Comparison of ENCODE assay signal across 1 cellular context in the genomic region with DNA sequence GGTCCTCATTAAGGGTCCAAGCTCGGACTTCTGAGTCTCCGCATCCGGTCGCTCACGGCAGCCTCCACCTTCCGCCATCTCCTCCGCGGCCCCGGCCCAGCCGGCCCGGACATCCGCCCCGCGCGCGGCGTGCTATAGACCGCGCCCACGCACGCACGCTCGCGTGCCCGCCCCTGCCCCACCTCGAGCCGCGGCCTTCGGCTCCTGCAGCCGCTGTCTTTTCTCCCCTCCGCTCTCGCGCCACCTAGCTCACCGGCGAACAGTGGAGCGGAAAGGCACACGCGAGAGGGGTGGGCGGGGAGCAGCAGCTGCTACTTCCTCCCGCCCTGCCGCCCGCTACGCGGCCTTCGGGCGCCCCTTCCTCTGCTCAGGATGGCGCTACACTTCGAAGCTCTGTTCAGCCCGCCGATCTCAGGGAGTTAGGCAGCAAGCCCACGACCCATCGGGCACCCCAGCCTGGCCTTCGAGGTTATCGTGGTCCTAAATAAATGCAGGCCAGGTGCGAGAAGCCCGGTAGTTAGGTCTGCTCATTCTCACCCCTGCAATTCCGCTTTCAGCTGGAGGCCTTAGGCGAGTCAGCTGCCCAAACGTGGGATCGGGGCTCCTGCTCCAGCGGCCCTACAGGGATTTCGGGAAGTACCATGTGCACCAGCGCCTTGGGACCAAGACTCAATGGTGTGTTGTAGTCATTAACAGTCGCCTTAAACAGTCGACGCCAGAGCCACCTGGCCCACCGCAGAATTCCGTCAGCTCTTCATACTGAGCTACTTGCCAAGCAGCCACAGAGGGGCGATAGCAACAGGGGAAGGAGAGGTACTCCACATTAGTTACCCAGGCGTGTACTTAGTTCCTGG.
TF ChIP-seq lines count a peak whose summit lies in the region.

A gene with protein sequence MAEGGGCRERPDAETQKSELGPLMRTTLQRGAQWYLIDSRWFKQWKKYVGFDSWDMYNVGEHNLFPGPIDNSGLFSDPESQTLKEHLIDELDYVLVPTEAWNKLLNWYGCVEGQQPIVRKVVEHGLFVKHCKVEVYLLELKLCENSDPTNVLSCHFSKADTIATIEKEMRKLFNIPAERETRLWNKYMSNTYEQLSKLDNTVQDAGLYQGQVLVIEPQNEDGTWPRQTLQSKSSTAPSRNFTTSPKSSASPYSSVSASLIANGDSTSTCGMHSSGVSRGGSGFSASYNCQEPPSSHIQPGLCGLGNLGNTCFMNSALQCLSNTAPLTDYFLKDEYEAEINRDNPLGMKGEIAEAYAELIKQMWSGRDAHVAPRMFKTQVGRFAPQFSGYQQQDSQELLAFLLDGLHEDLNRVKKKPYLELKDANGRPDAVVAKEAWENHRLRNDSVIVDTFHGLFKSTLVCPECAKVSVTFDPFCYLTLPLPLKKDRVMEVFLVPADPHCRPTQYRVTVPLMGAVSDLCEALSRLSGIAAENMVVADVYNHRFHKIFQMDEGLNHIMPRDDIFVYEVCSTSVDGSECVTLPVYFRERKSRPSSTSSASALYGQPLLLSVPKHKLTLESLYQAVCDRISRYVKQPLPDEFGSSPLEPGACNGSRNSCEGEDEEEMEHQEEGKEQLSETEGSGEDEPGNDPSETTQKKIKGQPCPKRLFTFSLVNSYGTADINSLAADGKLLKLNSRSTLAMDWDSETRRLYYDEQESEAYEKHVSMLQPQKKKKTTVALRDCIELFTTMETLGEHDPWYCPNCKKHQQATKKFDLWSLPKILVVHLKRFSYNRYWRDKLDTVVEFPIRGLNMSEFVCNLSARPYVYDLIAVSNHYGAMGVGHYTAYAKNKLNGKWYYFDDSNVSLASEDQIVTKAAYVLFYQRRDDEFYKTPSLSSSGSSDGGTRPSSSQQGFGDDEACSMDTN (minus strand): TSS at position 107 of the 854 bp plus-strand sequence. CDS start 29 bp downstream, at position 78.

TF ChIP-seq in K562, 482 proteins besides CTCF, POLR2A, EP300 and RAD21 (continued from another document and continues in another):
- TF ChIP-seq, protein P1, sequence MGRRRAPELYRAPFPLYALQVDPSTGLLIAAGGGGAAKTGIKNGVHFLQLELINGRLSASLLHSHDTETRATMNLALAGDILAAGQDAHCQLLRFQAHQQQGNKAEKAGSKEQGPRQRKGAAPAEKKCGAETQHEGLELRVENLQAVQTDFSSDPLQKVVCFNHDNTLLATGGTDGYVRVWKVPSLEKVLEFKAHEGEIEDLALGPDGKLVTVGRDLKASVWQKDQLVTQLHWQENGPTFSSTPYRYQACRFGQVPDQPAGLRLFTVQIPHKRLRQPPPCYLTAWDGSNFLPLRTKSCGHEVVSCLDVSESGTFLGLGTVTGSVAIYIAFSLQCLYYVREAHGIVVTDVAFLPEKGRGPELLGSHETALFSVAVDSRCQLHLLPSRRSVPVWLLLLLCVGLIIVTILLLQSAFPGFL (CRISPR knock-in tag; IDR thresholded peaks at IDR 0.05) = no peak
- TF ChIP-seq NCOA1 (IDR thresholded peaks at IDR 0.05; ENCODE audit: low read depth) (0 out of 2 replicates have a peak, but pooled peaks have one; percentile 17), ZNF134 (CRISPR knock-in tag; conservative IDR thresholded peaks at IDR 0.05) (peak; percentile 48; the same call in 1 of the 2 replicates), RBFOX2 (IDR thresholded peaks at IDR 0.05; ENCODE audit: low read depth, low read length) (peak; percentile 97), SMC3 (conservative IDR thresholded peaks at IDR 0.05; ENCODE audit: insufficient read depth, low read depth, low read length) (0 out of 2 replicates have a peak, but pooled peaks have one; percentile 31), NR1H2 (CRISPR knock-in tag; IDR thresholded peaks at IDR 0.05) (0 out of 2 replicates have a peak, but pooled peaks have one; percentile 52), SETDB1 (IDR thresholded peaks at IDR 0.05; ENCODE audit: low read length) (no peak), FOXP1 (CRISPR knock-in tag; IDR thresholded peaks at IDR 0.05) (peak; percentile 29; the same call in 1 of the 2 replicates), PHF21A (IDR thresholded peaks at IDR 0.05; ENCODE audit: borderline replicate concordance, low read depth) (no peak), EHMT2 (IDR thresholded peaks at IDR 0.05) (no peak), ATF1 (CRISPR knock-in tag; IDR thresholded peaks at IDR 0.05) (no peak), ATF1 (tag; IDR thresholded peaks at IDR 0.05) (peak; percentile 80), FOS (IDR thresholded peaks at IDR 0.05; ENCODE audit: extremely low read depth, insufficient read length) (no peak), GATAD2A (IDR thresholded peaks at IDR 0.05) (peak; percentile 70; the same call in 1 of the 2 replicates), DMBX1 (CRISPR knock-in tag; IDR thresholded peaks at IDR 0.05; ENCODE audit: borderline replicate concordance) (peak; percentile 52; the same call in 1 of the 2 replicates), NEUROD1 (IDR thresholded peaks at IDR 0.05; ENCODE audit: borderline replicate concordance, low read depth, low read length, partially characterized antibody) (peak; percentile 27), ETV6 (IDR thresholded peaks at IDR 0.05; ENCODE audit: borderline replicate concordance in 1 of 2, low read depth in 2 of 2, low read length in 1 of 2) (no peak), ETV6 (CRISPR knock-in tag; IDR thresholded peaks at IDR 0.05; ENCODE audit: borderline replicate concordance) (0 out of 2 replicates have a peak, but pooled peaks have one; percentile 73), ZNF717 (CRISPR knock-in tag; IDR thresholded peaks at IDR 0.05) (no peak), NFE2L1 (tag; IDR thresholded peaks at IDR 0.05; ENCODE audit: borderline replicate concordance, low read depth) (no peak), ZNF140 (CRISPR knock-in tag; IDR thresholded peaks at IDR 0.05) (no peak), PHF8 (IDR thresholded peaks at IDR 0.05; ENCODE audit: borderline replicate concordance, low read length) (peak; percentile 80; the same call in 1 of the 2 replicates), ZNF695 (CRISPR knock-in tag; IDR thresholded peaks at IDR 0.05) (0 out of 2 replicates have a peak, but pooled peaks have one; percentile 60), ARID1B (IDR thresholded peaks at IDR 0.05) (peak; percentile 19; the same call in 1 of the 2 replicates), RFX5 (IDR thresholded peaks at IDR 0.05; ENCODE audit: low read depth, low read length) (no peak)
- TF ChIP-seq, protein P2, sequence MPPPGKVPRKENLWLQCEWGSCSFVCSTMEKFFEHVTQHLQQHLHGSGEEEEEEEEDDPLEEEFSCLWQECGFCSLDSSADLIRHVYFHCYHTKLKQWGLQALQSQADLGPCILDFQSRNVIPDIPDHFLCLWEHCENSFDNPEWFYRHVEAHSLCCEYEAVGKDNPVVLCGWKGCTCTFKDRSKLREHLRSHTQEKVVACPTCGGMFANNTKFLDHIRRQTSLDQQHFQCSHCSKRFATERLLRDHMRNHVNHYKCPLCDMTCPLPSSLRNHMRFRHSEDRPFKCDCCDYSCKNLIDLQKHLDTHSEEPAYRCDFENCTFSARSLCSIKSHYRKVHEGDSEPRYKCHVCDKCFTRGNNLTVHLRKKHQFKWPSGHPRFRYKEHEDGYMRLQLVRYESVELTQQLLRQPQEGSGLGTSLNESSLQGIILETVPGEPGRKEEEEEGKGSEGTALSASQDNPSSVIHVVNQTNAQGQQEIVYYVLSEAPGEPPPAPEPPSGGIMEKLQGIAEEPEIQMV (tag; conservative IDR thresholded peaks at IDR 0.05; ENCODE audit: low read depth) = no peak
- TF ChIP-seq, protein P3, sequence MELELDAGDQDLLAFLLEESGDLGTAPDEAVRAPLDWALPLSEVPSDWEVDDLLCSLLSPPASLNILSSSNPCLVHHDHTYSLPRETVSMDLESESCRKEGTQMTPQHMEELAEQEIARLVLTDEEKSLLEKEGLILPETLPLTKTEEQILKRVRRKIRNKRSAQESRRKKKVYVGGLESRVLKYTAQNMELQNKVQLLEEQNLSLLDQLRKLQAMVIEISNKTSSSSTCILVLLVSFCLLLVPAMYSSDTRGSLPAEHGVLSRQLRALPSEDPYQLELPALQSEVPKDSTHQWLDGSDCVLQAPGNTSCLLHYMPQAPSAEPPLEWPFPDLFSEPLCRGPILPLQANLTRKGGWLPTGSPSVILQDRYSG (tag; conservative IDR thresholded peaks at IDR 0.05; ENCODE audit: low read depth) = peak; percentile 55; the same call in 1 of the 2 replicates
- TF ChIP-seq, protein P4, sequence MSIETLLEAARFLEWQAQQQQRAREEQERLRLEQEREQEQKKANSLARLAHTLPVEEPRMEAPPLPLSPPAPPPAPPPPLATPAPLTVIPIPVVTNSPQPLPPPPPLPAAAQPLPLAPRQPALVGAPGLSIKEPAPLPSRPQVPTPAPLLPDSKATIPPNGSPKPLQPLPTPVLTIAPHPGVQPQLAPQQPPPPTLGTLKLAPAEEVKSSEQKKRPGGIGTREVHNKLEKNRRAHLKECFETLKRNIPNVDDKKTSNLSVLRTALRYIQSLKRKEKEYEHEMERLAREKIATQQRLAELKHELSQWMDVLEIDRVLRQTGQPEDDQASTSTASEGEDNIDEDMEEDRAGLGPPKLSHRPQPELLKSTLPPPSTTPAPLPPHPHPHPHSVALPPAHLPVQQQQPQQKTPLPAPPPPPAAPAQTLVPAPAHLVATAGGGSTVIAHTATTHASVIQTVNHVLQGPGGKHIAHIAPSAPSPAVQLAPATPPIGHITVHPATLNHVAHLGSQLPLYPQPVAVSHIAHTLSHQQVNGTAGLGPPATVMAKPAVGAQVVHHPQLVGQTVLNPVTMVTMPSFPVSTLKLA (conservative IDR thresholded peaks at IDR 0.05) = peak; percentile 74 to 90
- TF ChIP-seq, protein P5, sequence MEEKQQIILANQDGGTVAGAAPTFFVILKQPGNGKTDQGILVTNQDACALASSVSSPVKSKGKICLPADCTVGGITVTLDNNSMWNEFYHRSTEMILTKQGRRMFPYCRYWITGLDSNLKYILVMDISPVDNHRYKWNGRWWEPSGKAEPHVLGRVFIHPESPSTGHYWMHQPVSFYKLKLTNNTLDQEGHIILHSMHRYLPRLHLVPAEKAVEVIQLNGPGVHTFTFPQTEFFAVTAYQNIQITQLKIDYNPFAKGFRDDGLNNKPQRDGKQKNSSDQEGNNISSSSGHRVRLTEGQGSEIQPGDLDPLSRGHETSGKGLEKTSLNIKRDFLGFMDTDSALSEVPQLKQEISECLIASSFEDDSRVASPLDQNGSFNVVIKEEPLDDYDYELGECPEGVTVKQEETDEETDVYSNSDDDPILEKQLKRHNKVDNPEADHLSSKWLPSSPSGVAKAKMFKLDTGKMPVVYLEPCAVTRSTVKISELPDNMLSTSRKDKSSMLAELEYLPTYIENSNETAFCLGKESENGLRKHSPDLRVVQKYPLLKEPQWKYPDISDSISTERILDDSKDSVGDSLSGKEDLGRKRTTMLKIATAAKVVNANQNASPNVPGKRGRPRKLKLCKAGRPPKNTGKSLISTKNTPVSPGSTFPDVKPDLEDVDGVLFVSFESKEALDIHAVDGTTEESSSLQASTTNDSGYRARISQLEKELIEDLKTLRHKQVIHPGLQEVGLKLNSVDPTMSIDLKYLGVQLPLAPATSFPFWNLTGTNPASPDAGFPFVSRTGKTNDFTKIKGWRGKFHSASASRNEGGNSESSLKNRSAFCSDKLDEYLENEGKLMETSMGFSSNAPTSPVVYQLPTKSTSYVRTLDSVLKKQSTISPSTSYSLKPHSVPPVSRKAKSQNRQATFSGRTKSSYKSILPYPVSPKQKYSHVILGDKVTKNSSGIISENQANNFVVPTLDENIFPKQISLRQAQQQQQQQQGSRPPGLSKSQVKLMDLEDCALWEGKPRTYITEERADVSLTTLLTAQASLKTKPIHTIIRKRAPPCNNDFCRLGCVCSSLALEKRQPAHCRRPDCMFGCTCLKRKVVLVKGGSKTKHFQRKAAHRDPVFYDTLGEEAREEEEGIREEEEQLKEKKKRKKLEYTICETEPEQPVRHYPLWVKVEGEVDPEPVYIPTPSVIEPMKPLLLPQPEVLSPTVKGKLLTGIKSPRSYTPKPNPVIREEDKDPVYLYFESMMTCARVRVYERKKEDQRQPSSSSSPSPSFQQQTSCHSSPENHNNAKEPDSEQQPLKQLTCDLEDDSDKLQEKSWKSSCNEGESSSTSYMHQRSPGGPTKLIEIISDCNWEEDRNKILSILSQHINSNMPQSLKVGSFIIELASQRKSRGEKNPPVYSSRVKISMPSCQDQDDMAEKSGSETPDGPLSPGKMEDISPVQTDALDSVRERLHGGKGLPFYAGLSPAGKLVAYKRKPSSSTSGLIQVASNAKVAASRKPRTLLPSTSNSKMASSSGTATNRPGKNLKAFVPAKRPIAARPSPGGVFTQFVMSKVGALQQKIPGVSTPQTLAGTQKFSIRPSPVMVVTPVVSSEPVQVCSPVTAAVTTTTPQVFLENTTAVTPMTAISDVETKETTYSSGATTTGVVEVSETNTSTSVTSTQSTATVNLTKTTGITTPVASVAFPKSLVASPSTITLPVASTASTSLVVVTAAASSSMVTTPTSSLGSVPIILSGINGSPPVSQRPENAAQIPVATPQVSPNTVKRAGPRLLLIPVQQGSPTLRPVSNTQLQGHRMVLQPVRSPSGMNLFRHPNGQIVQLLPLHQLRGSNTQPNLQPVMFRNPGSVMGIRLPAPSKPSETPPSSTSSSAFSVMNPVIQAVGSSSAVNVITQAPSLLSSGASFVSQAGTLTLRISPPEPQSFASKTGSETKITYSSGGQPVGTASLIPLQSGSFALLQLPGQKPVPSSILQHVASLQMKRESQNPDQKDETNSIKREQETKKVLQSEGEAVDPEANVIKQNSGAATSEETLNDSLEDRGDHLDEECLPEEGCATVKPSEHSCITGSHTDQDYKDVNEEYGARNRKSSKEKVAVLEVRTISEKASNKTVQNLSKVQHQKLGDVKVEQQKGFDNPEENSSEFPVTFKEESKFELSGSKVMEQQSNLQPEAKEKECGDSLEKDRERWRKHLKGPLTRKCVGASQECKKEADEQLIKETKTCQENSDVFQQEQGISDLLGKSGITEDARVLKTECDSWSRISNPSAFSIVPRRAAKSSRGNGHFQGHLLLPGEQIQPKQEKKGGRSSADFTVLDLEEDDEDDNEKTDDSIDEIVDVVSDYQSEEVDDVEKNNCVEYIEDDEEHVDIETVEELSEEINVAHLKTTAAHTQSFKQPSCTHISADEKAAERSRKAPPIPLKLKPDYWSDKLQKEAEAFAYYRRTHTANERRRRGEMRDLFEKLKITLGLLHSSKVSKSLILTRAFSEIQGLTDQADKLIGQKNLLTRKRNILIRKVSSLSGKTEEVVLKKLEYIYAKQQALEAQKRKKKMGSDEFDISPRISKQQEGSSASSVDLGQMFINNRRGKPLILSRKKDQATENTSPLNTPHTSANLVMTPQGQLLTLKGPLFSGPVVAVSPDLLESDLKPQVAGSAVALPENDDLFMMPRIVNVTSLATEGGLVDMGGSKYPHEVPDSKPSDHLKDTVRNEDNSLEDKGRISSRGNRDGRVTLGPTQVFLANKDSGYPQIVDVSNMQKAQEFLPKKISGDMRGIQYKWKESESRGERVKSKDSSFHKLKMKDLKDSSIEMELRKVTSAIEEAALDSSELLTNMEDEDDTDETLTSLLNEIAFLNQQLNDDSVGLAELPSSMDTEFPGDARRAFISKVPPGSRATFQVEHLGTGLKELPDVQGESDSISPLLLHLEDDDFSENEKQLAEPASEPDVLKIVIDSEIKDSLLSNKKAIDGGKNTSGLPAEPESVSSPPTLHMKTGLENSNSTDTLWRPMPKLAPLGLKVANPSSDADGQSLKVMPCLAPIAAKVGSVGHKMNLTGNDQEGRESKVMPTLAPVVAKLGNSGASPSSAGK (IDR thresholded peaks at IDR 0.05) = peak; percentile 98
- TF ChIP-seq, protein P6, sequence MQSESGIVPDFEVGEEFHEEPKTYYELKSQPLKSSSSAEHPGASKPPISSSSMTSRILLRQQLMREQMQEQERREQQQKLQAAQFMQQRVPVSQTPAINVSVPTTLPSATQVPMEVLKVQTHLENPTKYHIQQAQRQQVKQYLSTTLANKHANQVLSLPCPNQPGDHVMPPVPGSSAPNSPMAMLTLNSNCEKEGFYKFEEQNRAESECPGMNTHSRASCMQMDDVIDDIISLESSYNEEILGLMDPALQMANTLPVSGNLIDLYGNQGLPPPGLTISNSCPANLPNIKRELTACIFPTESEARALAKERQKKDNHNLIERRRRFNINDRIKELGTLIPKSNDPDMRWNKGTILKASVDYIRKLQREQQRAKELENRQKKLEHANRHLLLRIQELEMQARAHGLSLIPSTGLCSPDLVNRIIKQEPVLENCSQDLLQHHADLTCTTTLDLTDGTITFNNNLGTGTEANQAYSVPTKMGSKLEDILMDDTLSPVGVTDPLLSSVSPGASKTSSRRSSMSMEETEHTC (IDR thresholded peaks at IDR 0.05) = no peak; the same call in 1 of the 2 replicates
